Comparison of ENCODE assay signal across 8 cellular contexts in genomic region chr16:21300309-21301167, GRCh38. TPM values are rescaled to one million over a fixed set of nuclear protein-coding genes. Genes with fewer than 3 reads are reported as not detected.
DNase-seq lines count a peak whose midpoint lies in the region; ATAC-seq and TF ChIP-seq lines count a peak whose summit lies in the region.

No MANE protein-coding gene starts in this region.

- H3K4me3 ChIP-seq in OCI-LY1 (ENCODE audit: low read depth, low read length, poor library complexity, severe bottlenecking) (peak overlapping the region; percentile 73), neuron (ENCODE audit: low read length) (peak overlapping the region; percentile 54), upper lobe of right lung (peak overlapping the region; percentile 61)

- peaks cover 7% of the 10 kb centered on the region for H3K27me3 Mint-ChIP-seq in IgD-negative memory B cell
- H3K27me3 Mint-ChIP-seq in activated naive CD4-positive, alpha-beta T cell treated with anti-CD3 and anti-CD28 coated beads, Interleukin-2, amount 10 ng/mL, durations not matched to agents 7 days and 5 days = peaks cover 30% of the 10 kb centered on the region

- no peaks in the 10 kb centered on the region for H3K9me3 Mint-ChIP-seq in IgD-negative memory B cell
- no peaks in the 10 kb centered on the region for H3K9me3 Mint-ChIP-seq in activated naive CD4-positive, alpha-beta T cell treated with anti-CD3 and anti-CD28 coated beads, Interleukin-2, amount 10 ng/mL, durations not matched to agents 7 days and 5 days

- H3K36me3 Mint-ChIP-seq in IgD-negative memory B cell = no peaks in the 10 kb centered on the region
- H3K36me3 Mint-ChIP-seq in activated naive CD4-positive, alpha-beta T cell treated with anti-CD3 and anti-CD28 coated beads, Interleukin-2, amount 10 ng/mL, durations not matched to agents 7 days and 5 days = no peaks in the 10 kb centered on the region

- H3K36me3 ChIP-seq in OCI-LY1 (ENCODE audit: insufficient read depth, low read length) (no peaks in the 10 kb centered on the region), neuron (ENCODE audit: insufficient read depth, low read length) (no peaks in the 10 kb centered on the region), upper lobe of right lung (no peaks in the 10 kb centered on the region)

- CTCF ChIA-PET in activated naive CD4-positive, alpha-beta T cell treated with anti-CD3 and anti-CD28 coated beads, Interleukin-2, amount 10 ng/mL, durations not matched to agents 7 days and 5 days (lab: Charles Lee) = interaction anchor here (0.6 to 4.1 kb wide), 15 partner anchors 15 to 1028 kb away, joined by 3 to 23 read pairs (median 4); partner anchors contain the start of gene LDAF1

- no peaks in the 10 kb centered on the region for H4K20me1 ChIP-seq in OCI-LY1 (ENCODE audit: insufficient read depth, low read length)

- peak; percentile 58 for ATAC-seq in GM21529 (IDR thresholded peaks at IDR 0.05; ENCODE audit: unreplicated experiment)
- peak; percentile 95 for ATAC-seq in upper lobe of right lung

- no peaks in the 10 kb centered on the region for H3K79me2 ChIP-seq in OCI-LY1 (ENCODE audit: insufficient read depth, low read length)

- H3K9me3 ChIP-seq in OCI-LY1 (ENCODE audit: low read length) (no peaks in the 10 kb centered on the region), neuron (ENCODE audit: low read length) (no peaks in the 10 kb centered on the region), upper lobe of right lung (no peaks in the 10 kb centered on the region)

- H3K27ac ChIP-seq in OCI-LY1 (ENCODE audit: low read depth, low read length, poor library complexity, severe bottlenecking) (no peak overlapping the region), upper lobe of right lung (peak overlapping the region; percentile 64)

- intact Hi-C loops in upper lobe of right lung (cut with DNase I) = no loop called here

- H3K9me2 ChIP-seq in OCI-LY1 (ENCODE audit: low read depth, low read length) = no peaks in the 10 kb centered on the region

- peak; percentile 83 for TF ChIP-seq CTCF in OCI-LY1 (IDR thresholded peaks at IDR 0.05; ENCODE audit: low read length)
- peak; percentile 72 for TF ChIP-seq CTCF in upper lobe of right lung (IDR thresholded peaks at IDR 0.05)

- H3K4me1 ChIP-seq in OCI-LY1 (ENCODE audit: insufficient read depth, low read length, severe bottlenecking) (peaks cover 21% of the 10 kb centered on the region), neuron (ENCODE audit: insufficient read depth, low read length) (peaks cover 3% of the 10 kb centered on the region), upper lobe of right lung (peaks cover 3% of the 10 kb centered on the region)

- peak overlapping the region; percentile 73 for H3K4me2 ChIP-seq in OCI-LY1 (ENCODE audit: low read length)

- peak overlapping the region; percentile 29 to 56 (median 34) for H3K27ac Mint-ChIP-seq in IgD-negative memory B cell
- peak overlapping the region; percentile 26 for H3K27ac Mint-ChIP-seq in activated naive CD4-positive, alpha-beta T cell treated with anti-CD3 and anti-CD28 coated beads, Interleukin-2, amount 10 ng/mL, durations not matched to agents 7 days and 5 days

- peak overlapping the region; percentile 88 to 98 (median 96) for H3K4me3 Mint-ChIP-seq in IgD-negative memory B cell
- H3K4me3 Mint-ChIP-seq in activated naive CD4-positive, alpha-beta T cell treated with anti-CD3 and anti-CD28 coated beads, Interleukin-2, amount 10 ng/mL, durations not matched to agents 7 days and 5 days = peak overlapping the region; percentile 90

- no peaks in the 10 kb centered on the region for H3F3A ChIP-seq in OCI-LY1 (ENCODE audit: insufficient read depth, low read length)

- H2AFZ ChIP-seq in OCI-LY1 (ENCODE audit: low read length) (0 out of 2 replicates have a peak overlapping the region, but pooled peaks have one; percentile 7), neuron (ENCODE audit: low read depth, low read length) (peak overlapping the region; percentile 96)

- H3K27me3 ChIP-seq in OCI-LY1 (ENCODE audit: insufficient read depth, low read length) (no peaks in the 10 kb centered on the region), neuron (ENCODE audit: insufficient read depth, low read length) (peaks cover 36% of the 10 kb centered on the region), upper lobe of right lung (no peaks in the 10 kb centered on the region)

- DNase-seq in Daoy (ENCODE audit: low read depth) = peak; percentile 97
- DNase-seq in activated naive CD4-positive, alpha-beta T cell treated with anti-CD3 and anti-CD28 coated beads, Interleukin-2, amount 10 ng/mL, durations not matched to agents 7 days and 5 days = peak; percentile 77
- peak; percentile 93 for DNase-seq in globus pallidus (ENCODE audit: low spot score)
- peak; percentile 90 for DNase-seq in upper lobe of right lung

- peaks cover 16 to 21% (median 18%) of the 10 kb centered on the region in 3 donors for H3K4me1 Mint-ChIP-seq in IgD-negative memory B cell
- peaks cover 24% of the 10 kb centered on the region for H3K4me1 Mint-ChIP-seq in activated naive CD4-positive, alpha-beta T cell treated with anti-CD3 and anti-CD28 coated beads, Interleukin-2, amount 10 ng/mL, durations not matched to agents 7 days and 5 days

- peak overlapping the region; percentile 76 for H3K9ac ChIP-seq in OCI-LY1 (ENCODE audit: low read length)

RNA-seq across cellular contexts. Expression of gene CRYM, which starts 22.4 kb away (rescaled TPM):
- not detected in 2 replicates for total RNA-seq in Daoy (2014; rRNA removed; shearing (Covaris generic))
- polyA plus RNA-seq in IgD-negative memory B cell = not detected
- 4.8 TPM for total RNA-seq in upper lobe of right lung
